32 cellular contexts compared by ENCODE assay signal in the genomic region with DNA sequence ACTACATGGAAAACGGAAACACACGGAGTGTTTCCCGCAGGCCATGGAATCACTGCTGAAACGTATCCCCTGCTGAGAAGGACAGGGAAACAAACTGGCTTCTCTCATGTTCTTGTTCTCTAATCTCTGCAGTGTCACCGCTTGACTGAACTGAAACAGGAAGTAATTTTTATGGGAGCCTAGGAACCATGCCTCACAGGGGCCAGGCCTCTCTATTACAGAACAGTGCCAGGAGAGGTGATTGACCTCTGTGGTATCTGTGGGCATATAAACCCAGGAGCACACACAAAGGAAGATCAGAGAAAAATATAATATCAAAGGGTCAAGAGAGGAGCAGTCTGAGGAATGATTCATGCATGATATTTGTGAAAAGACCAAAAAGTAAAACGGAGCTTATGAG.
A peak's percentile ranks its signal among the peaks of the same experiment; 100 is the strongest.
DNase-seq lines count a peak whose midpoint lies in the region; ATAC-seq and TF ChIP-seq lines count a peak whose summit lies in the region.
"Had no signal": no experiment of that assay in that cellular context is flagged by ENCODE, and none has a peak within 500 bp of the region (broad histone marks: within the 10 kb centered on the region; RNA-seq: fewer than 3 reads in every experiment).

No MANE protein-coding gene starts in this region.

- H3K27ac Mint-ChIP-seq in activated B cell treated with CpG ODN at 0.5 μM for 24 hours: peak overlapping the region; percentile 43
- H3K27ac Mint-ChIP-seq in activated CD4-positive, alpha-beta memory T cell treated with anti-CD3 and anti-CD28 coated beads for 36 hours: no peak overlapping the region
- no peak overlapping the region for H3K27ac Mint-ChIP-seq in WTC11
- H3K27ac Mint-ChIP-seq: activated CD4-positive, alpha-beta T cell treated with anti-CD3 and anti-CD28 coated beads, Interleukin-2, amount 10 ng/mL, durations not matched to agents 7 days and 5 days; activated T-cell treated with anti-CD3 and anti-CD28 coated beads, Interleukin-2, amount 50 U/mL, for 24 hours; GM23338; mesothelial cell of epicardium; T-helper 1 cell treated with Interleukin-12 subunit alpha and Interleukin-12 subunit beta and Interleukin-4 antibody, amounts not matched to agents 30 μg/mL and 1 μg/mL, for 36 hours had no signal

- no peak overlapping the region for H3K4me3 ChIP-seq in OCI-LY7 (ENCODE audit: low read depth, low read length, poor library complexity, severe bottlenecking)
- H3K4me3 ChIP-seq: ascending aorta; BLaER1 treated with 17β-estradiol and CSF1 and Interleukin-3, amounts not matched to agents 10 nM and 100 nM; cardiac muscle cell; colonic mucosa; GM23338; heart left ventricle; suprapubic skin; upper lobe of right lung had no signal

- ATAC-seq in activated B cell treated with CpG ODN at 0.5 μM for 24 hours (ENCODE audit: low read depth): no peak
- ATAC-seq in WTC11: no peak
- ATAC-seq: GM23338, heart left ventricle, right cardiac atrium, upper lobe of right lung had no signal

- in situ Hi-C loops in KBM-7 (cut with MboI; ENCODE audit: low pct_unique_long_range_greater_than_20kb, low sequenced_read_pairs): no loop called here

- H3K4me1 ChIP-seq in OCI-LY7 (ENCODE audit: insufficient read depth, low read length, poor library complexity, severe bottlenecking): no peaks in the 10 kb centered on the region
- H3K4me1 ChIP-seq: ascending aorta; BLaER1 treated with 17β-estradiol and CSF1 and Interleukin-3, amounts not matched to agents 10 nM and 100 nM; colonic mucosa; heart left ventricle; suprapubic skin; upper lobe of right lung had no signal

- POLR2A ChIA-PET in OCI-LY7 (lab: Charles Lee) (no interaction called here), activated B cell treated with CpG ODN at 0.5 μM for 24 hours (lab: Charles Lee) (no interaction called here), WTC11 (lab: Charles Lee) (no interaction called here)
- POLR2A ChIA-PET in activated CD4-positive, alpha-beta memory T cell treated with anti-CD3 and anti-CD28 coated beads for 36 hours (lab: Charles Lee): no interaction called here

- H3K36me3 Mint-ChIP-seq in activated B cell treated with CpG ODN at 0.5 μM for 24 hours (ENCODE audit: low read depth) (no peaks in the 10 kb centered on the region), WTC11 (peaks cover 16% of the 10 kb centered on the region)
- no peaks in the 10 kb centered on the region for H3K36me3 Mint-ChIP-seq in activated CD4-positive, alpha-beta memory T cell treated with anti-CD3 and anti-CD28 coated beads for 36 hours
- H3K36me3 Mint-ChIP-seq: mesothelial cell of epicardium had no signal

- no TSS peak for BruUV-seq in OCI-LY7 (replicated peaks; lab: Mats Ljungman, UMichigan)

- no peaks in the 10 kb centered on the region for H3K36me3 ChIP-seq in OCI-LY7 (ENCODE audit: insufficient read depth, low read length)
- H3K36me3 ChIP-seq: ascending aorta; BLaER1 treated with 17β-estradiol and CSF1 and Interleukin-3, amounts not matched to agents 10 nM and 100 nM; cardiac muscle cell; colonic mucosa; heart left ventricle; suprapubic skin; upper lobe of right lung; WERI-Rb-1 had no signal

- peaks cover 18% of the 10 kb centered on the region for H3K4me1 Mint-ChIP-seq in activated B cell treated with CpG ODN at 0.5 μM for 24 hours
- H3K4me1 Mint-ChIP-seq in activated CD4-positive, alpha-beta memory T cell treated with anti-CD3 and anti-CD28 coated beads for 36 hours (ENCODE audit: low read depth): no peaks in the 10 kb centered on the region
- H3K4me1 Mint-ChIP-seq in WTC11: no peaks in the 10 kb centered on the region
- H3K4me1 Mint-ChIP-seq: activated CD4-positive, alpha-beta T cell treated with anti-CD3 and anti-CD28 coated beads, Interleukin-2, amount 10 ng/mL, durations not matched to agents 7 days and 5 days; GM23338; mesothelial cell of epicardium had no signal

- no peak overlapping the region for H3K4me2 ChIP-seq in OCI-LY7 (ENCODE audit: low read length)
- H3K4me2 ChIP-seq: BLaER1 treated with 17β-estradiol and CSF1 and Interleukin-3, amounts not matched to agents 10 nM and 100 nM; GM23338 had no signal

- H2AFZ ChIP-seq in OCI-LY7 (ENCODE audit: low read length): no peak overlapping the region
- H2AFZ ChIP-seq: GM23338 had no signal

- H4K20me1 ChIP-seq in OCI-LY7 (ENCODE audit: insufficient read depth, low read length): no peaks in the 10 kb centered on the region
- H4K20me1 ChIP-seq: BLaER1 treated with 17β-estradiol and CSF1 and Interleukin-3, amounts not matched to agents 10 nM and 100 nM had no signal

- H3K9me2 ChIP-seq in OCI-LY7 (ENCODE audit: insufficient read depth, low read length): no peaks in the 10 kb centered on the region

- DNase-seq in KBM-7 (peak; percentile 78), OCI-LY7 (ENCODE audit: low spot score) (peak; percentile 0), activated B cell treated with CpG ODN at 0.5 μM for 24 hours (no peak), pons (ENCODE audit: low spot score) (peak; percentile 31), SW480 (ENCODE audit: low spot score) (no peak), NCI-H748 treated with DMSO at 0.1 percent for 48 hours (lab: John Stamatoyannopoulos, UW) (no peak), WTC11 (ENCODE audit: low spot score) (no peak)
- DNase-seq in activated CD4-positive, alpha-beta memory T cell treated with anti-CD3 and anti-CD28 coated beads for 36 hours: no peak
- DNase-seq: activated CD4-positive, alpha-beta T cell treated with anti-CD3 and anti-CD28 coated beads, Interleukin-2, amount 10 ng/mL, durations not matched to agents 7 days and 5 days; activated gamma-delta T cell; activated T-cell treated with anti-CD3 and anti-CD28 coated beads, Interleukin-2, amount 50 U/mL, for 24 hours; Calu3; colonic mucosa; DMS79; effector memory CD4-positive, alpha-beta T cell; erythroblast; heart left ventricle; NCI-H1436 treated with DMSO at 0.1 percent for 48 hours; OCI-M1; posterior cingulate gyrus; right cardiac atrium; stimulated activated CD4-positive, alpha-beta T cell treated with anti-CD3 and anti-CD28 coated beads, Interleukin-1b, Interleukin-23, amount 100 ng/mL, for 48 hours; stimulated activated naive CD4-positive, alpha-beta T cell treated with Interleukin-2 at 50 U/mL for 16 hours; upper lobe of right lung; WERI-Rb-1 had no signal

- intact Hi-C loops in OCI-LY7 (cut with micrococcal nuclease; ENCODE audit: unreplicated experiment): no loop called here
- intact Hi-C loops in activated B cell treated with CpG ODN at 0.5 μM for 24 hours (cut with micrococcal nuclease): loop anchor here (1.0 kb wide), 1 partner anchor 18 kb away; no protein-coding TSS in a partner anchor
- intact Hi-C loops in activated CD4-positive, alpha-beta memory T cell treated with anti-CD3 and anti-CD28 coated beads for 36 hours (cut with micrococcal nuclease): no loop called here

- H3K4me3 Mint-ChIP-seq in activated B cell treated with CpG ODN at 0.5 μM for 24 hours (peak overlapping the region; percentile 33), WTC11 (no peak overlapping the region)
- no peak overlapping the region for H3K4me3 Mint-ChIP-seq in activated CD4-positive, alpha-beta memory T cell treated with anti-CD3 and anti-CD28 coated beads for 36 hours
- H3K4me3 Mint-ChIP-seq: activated CD4-positive, alpha-beta T cell treated with anti-CD3 and anti-CD28 coated beads, Interleukin-2, amount 10 ng/mL, durations not matched to agents 7 days and 5 days; activated T-cell treated with anti-CD3 and anti-CD28 coated beads, Interleukin-2, amount 50 U/mL, for 24 hours; GM23338; mesothelial cell of epicardium; T-helper 1 cell treated with Interleukin-12 subunit alpha and Interleukin-12 subunit beta and Interleukin-4 antibody, amounts not matched to agents 30 μg/mL and 1 μg/mL, for 36 hours had no signal

- no peaks in the 10 kb centered on the region for H3K9me3 Mint-ChIP-seq in activated B cell treated with CpG ODN at 0.5 μM for 24 hours
- no peaks in the 10 kb centered on the region for H3K9me3 Mint-ChIP-seq in activated CD4-positive, alpha-beta memory T cell treated with anti-CD3 and anti-CD28 coated beads for 36 hours
- peaks cover 33% of the 10 kb centered on the region for H3K9me3 Mint-ChIP-seq in WTC11
- H3K9me3 Mint-ChIP-seq: activated CD4-positive, alpha-beta T cell treated with anti-CD3 and anti-CD28 coated beads, Interleukin-2, amount 10 ng/mL, durations not matched to agents 7 days and 5 days; activated T-cell treated with anti-CD3 and anti-CD28 coated beads, Interleukin-2, amount 50 U/mL, for 24 hours; mesothelial cell of epicardium; T-helper 1 cell treated with Interleukin-12 subunit alpha and Interleukin-12 subunit beta and Interleukin-4 antibody, amounts not matched to agents 30 μg/mL and 1 μg/mL, for 36 hours had no signal

- H3K27me3 Mint-ChIP-seq in activated B cell treated with CpG ODN at 0.5 μM for 24 hours (no peaks in the 10 kb centered on the region), WTC11 (ENCODE audit: low read depth) (no peaks in the 10 kb centered on the region)
- no peaks in the 10 kb centered on the region for H3K27me3 Mint-ChIP-seq in activated CD4-positive, alpha-beta memory T cell treated with anti-CD3 and anti-CD28 coated beads for 36 hours
- H3K27me3 Mint-ChIP-seq: activated CD4-positive, alpha-beta T cell treated with anti-CD3 and anti-CD28 coated beads, Interleukin-2, amount 10 ng/mL, durations not matched to agents 7 days and 5 days; activated T-cell treated with anti-CD3 and anti-CD28 coated beads, Interleukin-2, amount 50 U/mL, for 24 hours had no signal

- no peak for TF ChIP-seq CTCF in OCI-LY7 (conservative IDR thresholded peaks at IDR 0.05; ENCODE audit: low read length)
- TF ChIP-seq CTCF in activated B cell treated with CpG ODN at 0.5 μM for 24 hours (IDR thresholded peaks at IDR 0.05): no peak
- no peak for TF ChIP-seq CTCF in WTC11 (IDR thresholded peaks at IDR 0.05)

- H3K9me3 ChIP-seq in OCI-LY7 (ENCODE audit: low read length): no peaks in the 10 kb centered on the region
- H3K9me3 ChIP-seq: ascending aorta; BLaER1 treated with 17β-estradiol and CSF1 and Interleukin-3, amounts not matched to agents 10 nM and 100 nM; colonic mucosa; heart left ventricle; suprapubic skin; upper lobe of right lung had no signal

- CTCF ChIA-PET in OCI-LY7 (lab: Charles Lee; ENCODE audit: unreplicated experiment): no interaction called here
- CTCF ChIA-PET in activated B cell treated with CpG ODN at 0.5 μM for 24 hours (lab: Charles Lee): no interaction called here
- CTCF ChIA-PET in activated CD4-positive, alpha-beta memory T cell treated with anti-CD3 and anti-CD28 coated beads for 36 hours (lab: Charles Lee): no interaction called here
- CTCF ChIA-PET in WTC11 (lab: Charles Lee): no interaction called here

- H3K79me2 ChIP-seq in OCI-LY7 (ENCODE audit: insufficient read depth, low read depth, low read length): no peaks in the 10 kb centered on the region

- H3K27ac ChIP-seq in OCI-LY7 (ENCODE audit: low read depth, low read length, poor library complexity, severe bottlenecking): no peak overlapping the region
- H3K27ac ChIP-seq: ascending aorta; BLaER1 treated with 17β-estradiol and CSF1 and Interleukin-3, amounts not matched to agents 10 nM and 100 nM; cardiac muscle cell; colonic mucosa; heart left ventricle; suprapubic skin; upper lobe of right lung; WERI-Rb-1 had no signal

Comparison
In these comparisons a context has a peak if more than half of its experiments do, and no peak if none do; other contexts are left out.
1. DNase-seq: peak in KBM-7 (single experiment), OCI-LY7 (single experiment) and pons (single experiment); none in activated B cell treated with CpG ODN at 0.5 μM for 24 hours (single experiment), activated CD4-positive, alpha-beta memory T cell treated with anti-CD3 and anti-CD28 coated beads for 36 hours (single experiment), SW480 (single experiment), NCI-H748 treated with DMSO at 0.1 percent for 48 hours (single experiment) and WTC11 (single experiment).